ENCODE assay signal across 15 cellular contexts in genomic region chr11:35969089-35970046, GRCh38. TPM values are rescaled to one million over a fixed set of nuclear protein-coding genes. Genes with fewer than 3 reads are reported as not detected.
DNase-seq lines count a peak whose midpoint lies in the region; ATAC-seq, FAIRE-seq and TF ChIP-seq lines count a peak whose summit lies in the region.
"Had no signal": no experiment of that assay in that cellular context is flagged by ENCODE, and none has a peak within 500 bp of the region (broad histone marks: within the 10 kb centered on the region; RNA-seq: fewer than 3 reads in every experiment).

No MANE protein-coding gene starts in this region.

- H3K4me3 ChIP-seq in endothelial cell of umbilical vein (replicated peaks in 1 of 3; ENCODE audit: insufficient read depth in 1 of 3, low read depth in 1 of 3, low read length in 3 of 3) (no peak overlapping the region), smooth muscle cell (no peak overlapping the region)
- H3K4me3 ChIP-seq: left ventricle myocardium inferior, neural progenitor cell had no signal

- dilution Hi-C loops in endothelial cell of umbilical vein (cut with MboI; ENCODE audit: extremely low pct_ligation_motif_present, low sequenced_read_pairs) = no loop called here

- peaks cover 0 to 2% of the 10 kb centered on the region in 2 donors for H3K4me1 Mint-ChIP-seq in stimulated activated naive B cell treated with anti-CD40 and anti-IgM and Interleukin-4, amounts not matched to agents 10 μg/mL and 1 μg/mL and 100 μg/mL, for 72 hours
- H3K4me1 Mint-ChIP-seq: activated naive CD4-positive, alpha-beta T cell treated with anti-CD3 and anti-CD28 coated beads, Interleukin-2, amount 50 U/mL, for 24 hours; neural progenitor cell had no signal

- H3K79me2 ChIP-seq in endothelial cell of umbilical vein (ENCODE audit: control insufficient read depth, insufficient read depth, low read length) (peaks cover 45% of the 10 kb centered on the region), smooth muscle cell (ENCODE audit: low read depth) (peaks cover 7% of the 10 kb centered on the region)

- TF ChIP-seq POLR2A in endothelial cell of umbilical vein (IDR thresholded peaks at IDR 0.05; ENCODE audit: low read depth, low read length) = no peak

- H2AFZ ChIP-seq in endothelial cell of umbilical vein (ENCODE audit: low read depth, low read length) (no peak overlapping the region), smooth muscle cell (ENCODE audit: low read depth) (no peak overlapping the region)
- H2AFZ ChIP-seq: neural progenitor cell had no signal

- TF ChIP-seq CTCF in endothelial cell of umbilical vein (IDR thresholded peaks at IDR 0.05; ENCODE audit: extremely low read depth in 1 of 2, insufficient read depth in 1 of 2, low read depth in 1 of 2, low read length in 2 of 2) (no peak), smooth muscle cell (IDR thresholded peaks at IDR 0.05; ENCODE audit: borderline replicate concordance, insufficient read depth, poor library complexity, severe bottlenecking) (no peak)

- H3K4me1 ChIP-seq in endothelial cell of umbilical vein (ENCODE audit: control insufficient read depth, extremely low read depth, insufficient read depth, low read length) (peaks cover 8% of the 10 kb centered on the region), smooth muscle cell (ENCODE audit: low read depth) (peaks cover 3% of the 10 kb centered on the region)
- H3K4me1 ChIP-seq: left ventricle myocardium inferior had no signal

- H3K36me3 ChIP-seq in endothelial cell of umbilical vein (ENCODE audit: control insufficient read depth in 2 of 2, extremely low read depth in 1 of 2, insufficient read depth in 2 of 2, low read length in 2 of 2) (no peaks in the 10 kb centered on the region), smooth muscle cell (ENCODE audit: low read depth) (no peaks in the 10 kb centered on the region)
- H3K36me3 ChIP-seq: left ventricle myocardium inferior, neural progenitor cell had no signal

- H3K27ac ChIP-seq in endothelial cell of umbilical vein (ENCODE audit: insufficient read depth, low read depth, low read length) = no peak overlapping the region
- H3K27ac ChIP-seq in smooth muscle cell (ENCODE audit: low read depth) = no peak overlapping the region
- H3K27ac ChIP-seq: 22Rv1, left ventricle myocardium inferior, neural progenitor cell had no signal

- no peak overlapping the region for H3K4me2 ChIP-seq in endothelial cell of umbilical vein (ENCODE audit: insufficient read depth, low read length)
- H3K4me2 ChIP-seq in smooth muscle cell = peak overlapping the region; percentile 36
- H3K4me2 ChIP-seq: neural progenitor cell had no signal

- CTCF ChIA-PET in endothelial cell of umbilical vein (lab: Charles Lee) = interaction anchor here (1.0 to 2.0 kb wide), 4 partner anchors 9 to 289 kb away, joined by 3 to 12 read pairs (median 4); no protein-coding TSS in a partner anchor

- intact Hi-C loops in endothelial cell of umbilical vein (cut with micrococcal nuclease) = no loop called here

- 45% methylated on average over 10 of the region's 10 CpGs for WGBS in smooth muscle cell (ENCODE audit: low lambda C conversion rate)

- H3K27me3 Mint-ChIP-seq in stimulated activated naive B cell treated with anti-CD40 and anti-IgM and Interleukin-4, amounts not matched to agents 10 μg/mL and 1 μg/mL and 100 μg/mL, for 72 hours = peaks cover 4 to 9% of the 10 kb centered on the region in 2 donors

- no peaks in the 10 kb centered on the region for H3F3A ChIP-seq in smooth muscle cell (ENCODE audit: low read depth)

- no TSS peak for BruUV-seq in endothelial cell of umbilical vein (replicated peaks; lab: Mats Ljungman, UMichigan)

- FAIRE-seq in endothelial cell of umbilical vein (lab: Jason Lieb, UNC) = peak; percentile 4

- no peak overlapping the region for H3K4me3 Mint-ChIP-seq in stimulated activated naive B cell treated with anti-CD40 and anti-IgM and Interleukin-4, amounts not matched to agents 10 μg/mL and 1 μg/mL and 100 μg/mL, for 72 hours
- H3K4me3 Mint-ChIP-seq: activated naive CD4-positive, alpha-beta T cell treated with anti-CD3 and anti-CD28 coated beads, Interleukin-2, amount 50 U/mL, for 24 hours; neural progenitor cell had no signal

- H3K9me3 Mint-ChIP-seq in stimulated activated naive B cell treated with anti-CD40 and anti-IgM and Interleukin-4, amounts not matched to agents 10 μg/mL and 1 μg/mL and 100 μg/mL, for 72 hours = peaks cover 0 to 6% of the 10 kb centered on the region in 2 donors
- H3K9me3 Mint-ChIP-seq: activated naive CD4-positive, alpha-beta T cell treated with anti-CD3 and anti-CD28 coated beads, Interleukin-2, amount 50 U/mL, for 24 hours had no signal

- POLR2A ChIA-PET in endothelial cell of umbilical vein (lab: Charles Lee) = no interaction called here

- no peak overlapping the region for H3K27ac Mint-ChIP-seq in stimulated activated naive B cell treated with anti-CD40 and anti-IgM and Interleukin-4, amounts not matched to agents 10 μg/mL and 1 μg/mL and 100 μg/mL, for 72 hours
- H3K27ac Mint-ChIP-seq: activated naive CD4-positive, alpha-beta T cell treated with anti-CD3 and anti-CD28 coated beads, Interleukin-2, amount 50 U/mL, for 24 hours; neural progenitor cell had no signal

- ATAC-seq in GM18873 (IDR thresholded peaks at IDR 0.05; ENCODE audit: low FRiP score, unreplicated experiment) (no peak), GM21529 (IDR thresholded peaks at IDR 0.05; ENCODE audit: unreplicated experiment) (no peak)
- no peak for ATAC-seq in stimulated activated naive B cell treated with anti-CD40 and anti-IgM and Interleukin-4, amounts not matched to agents 10 μg/mL and 1 μg/mL and 100 μg/mL, for 72 hours (replicated peaks)

- no peaks in the 10 kb centered on the region for H3K9me3 ChIP-seq in endothelial cell of umbilical vein (replicated peaks; ENCODE audit: control insufficient read depth, insufficient read depth, low read length)
- no peaks in the 10 kb centered on the region for H3K9me3 ChIP-seq in smooth muscle cell (replicated peaks; ENCODE audit: low read depth)

- DNase-seq in DMS 273 (lab: John Stamatoyannopoulos, UW; ENCODE audit: unreplicated experiment) = peak; percentile 77
- DNase-seq in DMS 273 treated with DMSO at 0.1 percent for 48 hours (lab: John Stamatoyannopoulos, UW) = no peak
- DNase-seq in NCI-H2171 treated with DMSO at 0.1 percent for 48 hours (lab: John Stamatoyannopoulos, UW) = peak; percentile 98
- DNase-seq in endothelial cell of umbilical vein (ENCODE audit: low read depth, low spot score) = peak; percentile 21
- DNase-seq in smooth muscle cell (lab: John Stamatoyannopoulos, UW; ENCODE audit: unreplicated experiment) = no peak
- DNase-seq in stimulated activated naive B cell treated with anti-CD40 and anti-IgM and Interleukin-4, amounts not matched to agents 10 μg/mL and 1 μg/mL and 100 μg/mL, for 72 hours = no peak
- DNase-seq: activated CD4-positive, CD25-positive, alpha-beta regulatory T cell; KBM-7; left ventricle myocardium inferior; NCI-H187 treated with DMSO at 0.1 percent for 48 hours had no signal

- H4K20me1 ChIP-seq in endothelial cell of umbilical vein (replicated peaks; ENCODE audit: control insufficient read depth, extremely low read depth, insufficient read depth, low read length) (no peaks in the 10 kb centered on the region), smooth muscle cell (ENCODE audit: low read depth) (peaks cover 57% of the 10 kb centered on the region)

- H3K27me3 ChIP-seq in endothelial cell of umbilical vein (ENCODE audit: control insufficient read depth in 2 of 2, insufficient read depth in 2 of 2, low read length in 2 of 2) (no peaks in the 10 kb centered on the region), smooth muscle cell (ENCODE audit: low read depth) (no peaks in the 10 kb centered on the region)
- H3K27me3 ChIP-seq: neural progenitor cell had no signal

- no peaks in the 10 kb centered on the region for H3K9me1 ChIP-seq in endothelial cell of umbilical vein (replicated peaks; ENCODE audit: control insufficient read depth, extremely low read depth, insufficient read depth, low read length)

- H3K36me3 Mint-ChIP-seq in stimulated activated naive B cell treated with anti-CD40 and anti-IgM and Interleukin-4, amounts not matched to agents 10 μg/mL and 1 μg/mL and 100 μg/mL, for 72 hours = no peaks in the 10 kb centered on the region
- H3K36me3 Mint-ChIP-seq: activated naive CD4-positive, alpha-beta T cell treated with anti-CD3 and anti-CD28 coated beads, Interleukin-2, amount 50 U/mL, for 24 hours had no signal

- H3K9ac ChIP-seq in endothelial cell of umbilical vein (replicated peaks; ENCODE audit: extremely low read depth, insufficient read depth, low read length) = no peak overlapping the region
- no peak overlapping the region for H3K9ac ChIP-seq in smooth muscle cell (ENCODE audit: low read depth)
- H3K9ac ChIP-seq: neural progenitor cell had no signal

TF ChIP-seq in endothelial cell of umbilical vein, 7 proteins besides CTCF, POLR2A, EP300 and RAD21:
- no peak for TF ChIP-seq JUN (IDR thresholded peaks at IDR 0.05; ENCODE audit: borderline replicate concordance, insufficient read depth, insufficient read length, low read depth)
- TF ChIP-seq MAX (IDR thresholded peaks at IDR 0.05; ENCODE audit: insufficient read depth, insufficient read length) = no peak
- no peak for TF ChIP-seq FOS (IDR thresholded peaks at IDR 0.05; ENCODE audit: borderline replicate concordance, insufficient read depth, low read length)
- no peak for TF ChIP-seq GATA2 (IDR thresholded peaks at IDR 0.05; ENCODE audit: insufficient read depth, insufficient read length, low read depth, low read length)
- TF ChIP-seq EZH2 (IDR thresholded peaks at IDR 0.05; ENCODE audit: borderline replicate concordance, low read depth, low read length, severe bottlenecking) = no peak
TF ChIP-seq in endothelial cell of umbilical vein: peak in this region for 0.

RNA-seq across cellular contexts. Expression of gene LDLRAD3, which starts 25.5 kb away (rescaled TPM):
- total RNA-seq in endothelial cell of umbilical vein = 19.9 and 25.1 TPM in 2 replicates
- 17.9 and 18.7 TPM in 2 replicates for polyA plus RNA-seq in endothelial cell of umbilical vein
- 12.0 and 12.8 TPM in 2 replicates for polyA plus RNA-seq in endothelial cell of umbilical vein (2011; cell fraction: cytosol; rRNA removed)
- polyA plus RNA-seq in endothelial cell of umbilical vein (2011; cell fraction: nucleus; rRNA removed) = 7.4 and 7.5 TPM in 2 replicates
- 15.8 and 17.4 TPM in 2 replicates for polyA plus RNA-seq in endothelial cell of umbilical vein (2012)
- 15.3 and 20.7 TPM in 2 replicates for polyA minus RNA-seq in endothelial cell of umbilical vein
- polyA minus RNA-seq in endothelial cell of umbilical vein (2011; cell fraction: cytosol; rRNA and poly(A)+ RNA removed) = 15.7 TPM
- 12.9 and 17.0 TPM in 2 replicates for polyA minus RNA-seq in endothelial cell of umbilical vein (2011; cell fraction: nucleus; rRNA and poly(A)+ RNA removed)
- 6.1 and 9.0 TPM in 2 replicates for total RNA-seq in smooth muscle cell
- 8.4 and 10.0 TPM in 2 replicates for polyA plus RNA-seq in smooth muscle cell

Comparison
In these comparisons a context has a peak if more than half of its experiments do, and no peak if none do; other contexts are left out.
1. DNase-seq: peak in DMS 273 (single experiment), NCI-H2171 treated with DMSO at 0.1 percent for 48 hours (single experiment) and endothelial cell of umbilical vein (single experiment); none in DMS 273 treated with DMSO at 0.1 percent for 48 hours (single experiment), smooth muscle cell (single experiment) and stimulated activated naive B cell treated with anti-CD40 and anti-IgM and Interleukin-4, amounts not matched to agents 10 μg/mL and 1 μg/mL and 100 μg/mL, for 72 hours (single experiment).